In genomic region chr16:8788578-8789172, GRCh38 we compare ENCODE assay signal across 24 cellular contexts.
"Had no signal": no experiment of that assay in that cellular context is flagged by ENCODE, and none has a peak within 500 bp of the region (broad histone marks: within the 10 kb centered on the region; RNA-seq: fewer than 3 reads in every experiment).

No MANE protein-coding gene starts in this region.

- H3K27me3 ChIP-seq: ascending aorta, brain microvascular endothelial cell, gastrocnemius medialis, neutrophil, pancreas, testis, vagina had no signal

- H3K9me3 ChIP-seq: ascending aorta, gastrocnemius medialis, neutrophil, pancreas, testis, vagina had no signal

- FAIRE-seq: islet of Langerhans, pancreas had no signal

- H3K4me3 ChIP-seq: ascending aorta, gastrocnemius medialis, lung, pancreas, skin epidermis, testis, vagina had no signal

- ATAC-seq: activated CD8-positive, alpha-beta T cell treated with anti-CD3 and anti-CD28 coated beads, Interleukin-2, amount 10 ng/mL, durations not matched to agents 7 days and 5 days; effector memory CD8-positive, alpha-beta T cell; esophagus mucosa; gastrocnemius medialis; left cardiac atrium; natural killer cell; pancreas; right cardiac atrium; stimulated activated memory B cell treated with anti-CD40 and anti-IgM and Interleukin-4, amounts not matched to agents 10 μg/mL and 1 μg/mL and 100 μg/mL, for 72 hours; T-cell had no signal

- H3K4me1 ChIP-seq: ascending aorta, gastrocnemius medialis, pancreas, testis, vagina had no signal

- H3K27ac ChIP-seq: ascending aorta, brain microvascular endothelial cell, gastrocnemius medialis, neutrophil, pancreas, skin epidermis, testis, vagina had no signal

- H3K36me3 ChIP-seq: ascending aorta, brain microvascular endothelial cell, gastrocnemius medialis, neutrophil, pancreas, vagina had no signal

- DNase-seq: activated CD4-positive, alpha-beta T cell treated with anti-CD3 and anti-CD28 coated beads for 1 hour; activated CD4-positive, alpha-beta T cell treated with anti-CD3 and anti-CD28 coated beads, Interleukin-2, amount 50 U/mL, for 1 hour; activated CD8-positive, alpha-beta T cell treated with anti-CD3 and anti-CD28 coated beads, Interleukin-2, amount 10 ng/mL, durations not matched to agents 7 days and 5 days; activated gamma-delta T cell treated with Interleukin-2 at 50 U/mL for 16 hours; brain microvascular endothelial cell; central memory CD4-positive, alpha-beta T cell; effector memory CD8-positive, alpha-beta T cell; gastrocnemius medialis; left cardiac atrium; natural killer cell; pancreas; right cardiac atrium; stimulated activated CD4-positive, alpha-beta T cell treated with anti-CD3 and anti-CD28 coated beads, Interleukin-2, amount 100 ng/mL, for 24 hours; T-cell; T-helper 9 cell; testis had no signal
